ENCODE assay signal across 8 cellular contexts in the genomic region with DNA sequence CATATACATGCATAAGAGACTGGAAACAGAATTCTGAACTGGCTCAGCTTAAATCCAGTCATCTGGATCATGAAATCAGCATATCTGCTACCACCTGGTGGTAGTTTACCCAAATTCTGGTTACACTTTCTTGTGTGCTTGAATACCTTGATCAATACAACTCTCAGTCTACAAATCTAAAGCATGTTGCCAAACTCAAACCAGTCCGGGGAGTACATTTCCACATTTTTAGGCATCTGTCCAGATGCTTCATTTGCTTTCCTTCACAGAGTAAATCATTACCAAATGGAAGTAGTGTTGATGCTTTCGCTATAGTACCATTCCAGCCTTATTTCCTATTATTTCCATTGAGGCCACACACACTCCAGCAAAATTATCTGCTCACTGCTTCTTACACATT.
DNase-seq lines count a peak whose midpoint lies in the region; ATAC-seq, FAIRE-seq and TF ChIP-seq lines count a peak whose summit lies in the region.

No MANE protein-coding gene starts in this region.

- TF ChIP-seq EP300 in H1 (IDR thresholded peaks at IDR 0.05; ENCODE audit: borderline replicate concordance in 1 of 2, low read depth in 2 of 2, low read length in 2 of 2) (no peak), esophagus muscularis mucosa (IDR thresholded peaks at IDR 0.05) (no peak)

- H3K4ac ChIP-seq in H1 (replicated peaks; ENCODE audit: insufficient read length, low read depth, low read length): no peak overlapping the region

- no peak overlapping the region for H2BK15ac ChIP-seq in H1 (ENCODE audit: low read length)

- H4K20me1 ChIP-seq in H1 (replicated peaks in 1 of 2; ENCODE audit: control insufficient read depth in 1 of 2, insufficient read depth in 2 of 2, low read length in 2 of 2): no peaks in the 10 kb centered on the region

- H3K23me2 ChIP-seq in H1 (ENCODE audit: low read depth, low read length): no peaks in the 10 kb centered on the region

- no peak overlapping the region for H3K14ac ChIP-seq in H1 (ENCODE audit: insufficient read length)

- peak; percentile 35 for DNase-seq in NCI-H1105 treated with DMSO at 0.1 percent for 48 hours (lab: John Stamatoyannopoulos, UW)
- no peak for DNase-seq in NCI-H1105 (lab: John Stamatoyannopoulos, UW)
- DNase-seq in H1 (ENCODE audit: low read depth in 1 of 2, low spot score in 2 of 2): no peak
- DNase-seq in renal cortical epithelial cell (ENCODE audit: low read depth): peak; percentile 63
- DNase-seq in stimulated activated naive CD4-positive, alpha-beta T cell (lab: John Stamatoyannopoulos, UW): no peak
- no peak for DNase-seq in esophagus muscularis mucosa (ENCODE audit: extremely low spot score)

- 48% methylated on average over 2 of the region's 2 CpGs; no CpG with 5 or more reads in 1 of the 2 experiments for whole genome bisulfite sequencing in H1 (ENCODE audit: extremely low coverage in 1 of 2, insufficient coverage in 1 of 2, insufficient read length in 1 of 2, insufficient replicate concordance in 2 of 2, low coverage in 1 of 2, low lambda C conversion rate in 2 of 2, missing lambda C conversion rate in 1 of 2), 2 experiments
- 39% methylated on average over 2 of the region's 2 CpGs for WGBS in esophagus muscularis mucosa

- no peak overlapping the region for H3K23ac ChIP-seq in H1 (ENCODE audit: insufficient read length)

- no peaks in the 10 kb centered on the region for H3K79me2 ChIP-seq in H1 (ENCODE audit: control insufficient read depth in 1 of 2, insufficient read depth in 2 of 2, low read length in 2 of 2)

- H3K9ac ChIP-seq in H1 (replicated peaks in 1 of 4; ENCODE audit: extremely low read depth in 1 of 4, low read depth in 3 of 4, low read length in 3 of 4): no peak overlapping the region

- H2BK120ac ChIP-seq in H1 (replicated peaks; ENCODE audit: low read depth, low read length): no peak overlapping the region

- 0 out of 2 replicates have a peak overlapping the region, but pooled peaks have one; percentile 35 for H2BK12ac ChIP-seq in H1 (ENCODE audit: low read depth, low read length)

- no peaks in the 10 kb centered on the region for H3K79me1 ChIP-seq in H1 (ENCODE audit: low read depth, low read length)

- no peak overlapping the region for H2BK20ac ChIP-seq in H1 (ENCODE audit: low read length)

- no peak overlapping the region for H2AFZ ChIP-seq in H1 (ENCODE audit: low read length)

- H3K9me3 ChIP-seq in H1 (ENCODE audit: insufficient read depth in 2 of 2, low read depth in 1 of 2, low read length in 1 of 2) (peaks cover 4% of the 10 kb centered on the region in 2 experiments; a peak in 1 of 4 replicates), esophagus muscularis mucosa (peaks cover 0 to 2% (median 0%) of the 10 kb centered on the region in 4 donors)

- ATAC-seq in GM21723 (IDR thresholded peaks at IDR 0.05; ENCODE audit: unreplicated experiment): no peak

- H3K27me3 ChIP-seq in H1 (replicated peaks in 1 of 4; ENCODE audit: control insufficient read depth in 3 of 4, extremely low read depth in 1 of 4, insufficient read depth in 3 of 4, low read length in 3 of 4) (no peaks in the 10 kb centered on the region), esophagus muscularis mucosa (no peaks in the 10 kb centered on the region)

- H3K4me1 ChIP-seq in H1 (replicated peaks in 1 of 4; ENCODE audit: control insufficient read depth in 3 of 4, insufficient read depth in 4 of 4, low read length in 3 of 4) (no peaks in the 10 kb centered on the region), esophagus muscularis mucosa (no peaks in the 10 kb centered on the region)

- H3K4me3 ChIP-seq in H1 (ENCODE audit: extremely low read depth in 1 of 4, insufficient read depth in 2 of 4, low read depth in 3 of 4, low read length in 4 of 4) (no peak overlapping the region), esophagus muscularis mucosa (no peak overlapping the region)

- no peak overlapping the region for H4K91ac ChIP-seq in H1 (replicated peaks; ENCODE audit: insufficient read length, low read length)

- intact Hi-C loops in esophagus muscularis mucosa (cut with DNase I): no loop called here

- H3K4me2 ChIP-seq in H1 (ENCODE audit: insufficient read depth in 1 of 2, low read depth in 2 of 2, low read length in 2 of 2): no peak overlapping the region

- CTCF ChIA-PET in H1 (lab: Charles Lee; ENCODE audit: partially characterized antibody): interaction anchor here (0.5 to 1.7 kb wide), 6 partner anchors 24 to 489 kb away, joined by 3 to 5 read pairs (median 4); no protein-coding TSS in a partner anchor

- POLR2A ChIA-PET in H1 (lab: Charles Lee; ENCODE audit: partially characterized antibody): no interaction called here

- H4K8ac ChIP-seq in H1 (ENCODE audit: extremely low read depth, insufficient read depth, low read length): no peak overlapping the region

- no peaks in the 10 kb centered on the region for H3K36me3 ChIP-seq in H1 (ENCODE audit: control insufficient read depth in 2 of 4, insufficient read depth in 4 of 4, low read length in 3 of 4)
- no peaks in the 10 kb centered on the region for H3K36me3 ChIP-seq in esophagus muscularis mucosa

- H4K5ac ChIP-seq in H1 (ENCODE audit: insufficient read length, low read depth, low read length): no peak overlapping the region

- TF ChIP-seq RAD21 in H1 (IDR thresholded peaks at IDR 0.05 in 1 of 2, conservative IDR thresholded peaks at IDR 0.05 in 1 of 2; ENCODE audit: low read depth in 2 of 2, low read length in 2 of 2): peak; percentile 63 to 65

- H3K56ac ChIP-seq in H1 (replicated peaks; ENCODE audit: insufficient read length, low read depth, low read length): no peak overlapping the region

- H3K27ac ChIP-seq in H1 (ENCODE audit: low read depth, low read length) (no peak overlapping the region), esophagus muscularis mucosa (replicated peaks in 1 of 4) (no peak overlapping the region)

- no peak overlapping the region for H2AK5ac ChIP-seq in H1 (ENCODE audit: low read depth, low read length)

- TF ChIP-seq POLR2A in H1 (IDR thresholded peaks at IDR 0.05; ENCODE audit: control extremely low read depth in 1 of 2, low read depth in 2 of 2, low read length in 2 of 2): no peak
- TF ChIP-seq POLR2A in esophagus muscularis mucosa (IDR thresholded peaks at IDR 0.05; ENCODE audit: low read depth): no peak

- TF ChIP-seq CTCF in LNCAP (IDR thresholded peaks at IDR 0.05): peak; percentile 68
- TF ChIP-seq CTCF in H1 (IDR thresholded peaks at IDR 0.05; ENCODE audit: control extremely low read depth in 1 of 3, insufficient read depth in 1 of 3, low read depth in 1 of 3, low read length in 3 of 3): peak in 2 of 3 experiments; percentile 28 to 41; a peak in 2 of 4 replicates
- TF ChIP-seq CTCF in esophagus muscularis mucosa (IDR thresholded peaks at IDR 0.05): no peak

- H3K18ac ChIP-seq in H1 (ENCODE audit: extremely low read depth, low read length): no peak overlapping the region

- FAIRE-seq in H1 (lab: Jason Lieb, UNC): no peak

- H2BK5ac ChIP-seq in H1 (ENCODE audit: low read depth, low read length): no peak overlapping the region

TF ChIP-seq in H1, 55 proteins besides CTCF, POLR2A, EP300 and RAD21:
- no peak for TF ChIP-seq ASH2L (IDR thresholded peaks at IDR 0.05; ENCODE audit: low read length)
- TF ChIP-seq, protein P1, sequence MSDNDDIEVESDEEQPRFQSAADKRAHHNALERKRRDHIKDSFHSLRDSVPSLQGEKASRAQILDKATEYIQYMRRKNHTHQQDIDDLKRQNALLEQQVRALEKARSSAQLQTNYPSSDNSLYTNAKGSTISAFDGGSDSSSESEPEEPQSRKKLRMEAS (IDR thresholded peaks at IDR 0.05): no peak
- TF ChIP-seq BRCA1 (IDR thresholded peaks at IDR 0.05; ENCODE audit: low read depth, low read length): no peak
- TF ChIP-seq CREB1 (IDR thresholded peaks at IDR 0.05): no peak
- TF ChIP-seq RFX5 (IDR thresholded peaks at IDR 0.05; ENCODE audit: borderline replicate concordance, low read depth, low read length): no peak
- TF ChIP-seq BCL11A (IDR thresholded peaks at IDR 0.05; ENCODE audit: low read depth in 2 of 2, low read length in 2 of 2): no peak
- no peak for TF ChIP-seq NANOG (IDR thresholded peaks at IDR 0.05; ENCODE audit: insufficient read depth, low read depth, low read length, poor library complexity, severe bottlenecking)
- no peak for TF ChIP-seq JUN (IDR thresholded peaks at IDR 0.05; ENCODE audit: low read depth, low read length)
- TF ChIP-seq HDAC2 (IDR thresholded peaks at IDR 0.05; ENCODE audit: borderline replicate concordance in 1 of 2, low read depth in 2 of 2, low read length in 2 of 2): no peak
- no peak for TF ChIP-seq FOSL1 (IDR thresholded peaks at IDR 0.05; ENCODE audit: insufficient read depth, low read depth, low read length)
- TF ChIP-seq TCF12 (IDR thresholded peaks at IDR 0.05; ENCODE audit: low read depth, low read length): no peak
- no peak for TF ChIP-seq EZH2 (IDR thresholded peaks at IDR 0.05; ENCODE audit: low read depth, low read length, severe bottlenecking)
TF ChIP-seq in H1: peak in this region for 0.

Comparison
In these comparisons a context has a peak if more than half of its experiments do, and no peak if none do; other contexts are left out.
1. DNase-seq: peak in NCI-H1105 treated with DMSO at 0.1 percent for 48 hours (single experiment) and renal cortical epithelial cell (single experiment); none in NCI-H1105 (single experiment), H1 (0 of 2), stimulated activated naive CD4-positive, alpha-beta T cell (0 of 6) and esophagus muscularis mucosa (single experiment).
2. CTCF ChIP-seq: peak in LNCAP (single experiment) and H1 (2 of 3); none in esophagus muscularis mucosa (0 of 3).